ENCODE assay signal across 1 cellular context in the genomic region with DNA sequence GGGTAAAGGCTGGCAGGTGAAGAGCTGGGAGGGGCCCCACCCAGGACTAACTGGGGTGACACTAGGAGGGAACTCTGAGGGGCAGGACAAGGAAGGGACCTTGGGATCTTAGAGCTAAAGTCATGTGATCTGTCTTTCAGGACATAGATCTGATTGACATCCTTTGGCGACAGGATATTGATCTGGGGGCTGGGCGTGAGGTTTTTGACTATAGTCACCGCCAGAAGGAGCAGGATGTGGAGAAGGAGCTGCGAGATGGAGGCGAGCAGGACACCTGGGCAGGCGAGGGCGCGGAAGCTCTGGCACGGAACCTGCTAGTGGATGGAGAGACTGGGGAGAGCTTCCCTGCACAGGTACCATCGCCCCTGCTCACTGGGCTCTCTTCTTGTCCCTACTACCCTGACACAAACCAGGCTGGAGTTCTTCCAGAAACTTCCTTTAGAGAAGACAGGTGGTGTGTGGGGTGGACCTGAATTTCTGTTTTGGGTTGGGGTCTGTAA.
TF ChIP-seq lines count a peak whose summit lies in the region.

No MANE protein-coding gene starts in this region.

TF ChIP-seq in H1, 55 proteins besides CTCF, POLR2A, EP300 and RAD21:
- no peak for TF ChIP-seq GABPA (IDR thresholded peaks at IDR 0.05; ENCODE audit: borderline replicate concordance, insufficient read depth, low read length)
